Comparison of ENCODE assay signal across 1 cellular context in genomic region chr5:120447706-120448239, GRCh38.
TF ChIP-seq lines count a peak whose summit lies in the region.

No MANE protein-coding gene starts in this region.

TF ChIP-seq in IMR-90, 13 proteins besides CTCF, POLR2A, EP300 and RAD21:
- 0 out of 2 replicates have a peak, but pooled peaks have one; percentile 11 for TF ChIP-seq FOS (IDR thresholded peaks at IDR 0.05; ENCODE audit: low read depth, low read length)
- TF ChIP-seq RFX5 (IDR thresholded peaks at IDR 0.05; ENCODE audit: low read depth, low read length) = no peak
